9 cellular contexts compared by ENCODE assay signal in the genomic region with DNA sequence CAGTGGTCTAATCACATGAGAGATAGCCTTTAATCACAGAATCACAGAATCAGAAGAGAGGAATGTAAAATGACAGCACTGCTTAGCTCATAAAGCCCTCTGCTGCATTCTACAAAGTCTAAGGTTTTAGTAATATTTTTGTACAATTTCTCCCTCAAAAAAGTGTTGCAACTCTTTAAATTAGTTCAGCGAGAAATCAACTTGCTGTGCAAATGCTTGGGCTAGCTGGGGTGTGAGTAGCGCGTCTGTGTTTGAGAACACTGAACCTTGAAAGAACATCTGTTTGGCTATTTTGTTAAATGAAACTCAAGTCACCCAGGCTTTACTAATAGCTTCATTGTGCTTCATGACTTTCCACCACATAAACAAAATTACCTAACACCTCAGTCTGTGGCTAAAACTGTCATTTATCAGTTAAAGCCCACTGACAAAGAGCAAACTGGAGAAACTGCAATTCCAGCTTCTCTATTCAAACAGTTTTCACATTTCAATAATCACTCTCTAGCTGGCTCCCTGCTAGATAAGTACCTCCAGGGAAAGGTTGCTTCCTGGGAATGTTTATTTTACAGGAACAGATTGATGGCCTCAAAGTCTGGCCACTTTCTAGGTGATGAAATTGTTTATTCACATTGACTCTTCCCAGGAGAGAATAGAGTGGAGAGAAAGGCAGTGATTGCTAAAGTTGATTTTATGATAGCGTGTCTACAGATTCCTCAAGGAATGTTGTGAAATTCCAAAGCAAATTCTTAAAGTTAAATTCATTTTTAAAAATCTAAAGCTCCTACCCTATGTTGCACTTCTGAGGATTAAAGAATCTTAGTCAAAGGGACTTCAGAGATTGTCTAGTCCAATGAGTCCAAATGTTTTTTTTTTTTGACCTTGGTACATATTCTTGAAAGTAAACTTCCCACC. TPM values are rescaled to one million over a fixed set of nuclear protein-coding genes. Genes with fewer than 3 reads are reported as not detected.
A peak's percentile ranks its signal among the peaks of the same experiment; 100 is the strongest.
DNase-seq lines count a peak whose midpoint lies in the region; ATAC-seq and TF ChIP-seq lines count a peak whose summit lies in the region.
"Had no signal": no experiment of that assay in that cellular context is flagged by ENCODE, and none has a peak within 500 bp of the region (broad histone marks: within the 10 kb centered on the region; RNA-seq: fewer than 3 reads in every experiment).

No MANE protein-coding gene starts in this region.

- no peak overlapping the region for H3K4me3 ChIP-seq in prostate gland
- no peak overlapping the region for H3K4me3 ChIP-seq in tibial artery

- H3K4me1 ChIP-seq in prostate gland (replicated peaks) (no peaks in the 10 kb centered on the region), tibial artery (peaks cover 0 to 13% (median 0%) of the 10 kb centered on the region in 4 donors)

- H3K27me3 ChIP-seq in prostate gland (replicated peaks; ENCODE audit: insufficient read depth) (no peaks in the 10 kb centered on the region), tibial artery (no peaks in the 10 kb centered on the region)

- H3K27ac ChIP-seq in prostate gland = no peak overlapping the region
- H3K27ac ChIP-seq in tibial artery = no peak overlapping the region
- H3K27ac ChIP-seq: KMS-11 had no signal

- H3K9me3 ChIP-seq in prostate gland (no peaks in the 10 kb centered on the region), tibial artery (no peaks in the 10 kb centered on the region)

- no peak for TF ChIP-seq POLR2A in prostate gland (IDR thresholded peaks at IDR 0.05)

- ATAC-seq in GM18499 (IDR thresholded peaks at IDR 0.05; ENCODE audit: insufficient read depth, unreplicated experiment) = peak; percentile 88
- ATAC-seq in HG02759 (IDR thresholded peaks at IDR 0.05; ENCODE audit: unreplicated experiment) = peak; percentile 79
- ATAC-seq in HG02970 (IDR thresholded peaks at IDR 0.05; ENCODE audit: low FRiP score, unreplicated experiment) = no peak

- intact Hi-C loops in prostate gland (cut with DNase I) (loop anchor here (5.0 to 10.0 kb wide), 2 partner anchors 102 to 475 kb away; partner anchors contain the start of gene STAT4), tibial artery (cut with DNase I; ENCODE audit: low total_unique reads) (no loop called here)

- TF ChIP-seq CTCF in prostate gland (IDR thresholded peaks at IDR 0.05) = no peak
- no peak for TF ChIP-seq CTCF in tibial artery (IDR thresholded peaks at IDR 0.05)

- no peaks in the 10 kb centered on the region for H3K36me3 ChIP-seq in prostate gland
- no peaks in the 10 kb centered on the region for H3K36me3 ChIP-seq in tibial artery

- DNase-seq in NCI-H345 treated with DMSO at 0.1 percent for 48 hours (lab: John Stamatoyannopoulos, UW; ENCODE audit: unreplicated experiment) (peak; percentile 45), kidney tubule cell (ENCODE audit: low spot score) (peak; percentile 51), prostate gland (ENCODE audit: low spot score) (no peak), tibial artery (no peak)
- DNase-seq in stimulated activated CD4-positive, alpha-beta T cell treated with anti-CD3 and anti-CD28 coated beads, Interleukin-4, amount 100 ng/mL, for 24 hours = no peak

- 40% methylated on average over 4 of the region's 4 CpGs for WGBS in prostate gland

RNA-seq across cellular contexts. Expression of gene STAT1, which starts 36.0 kb away (rescaled TPM):
- 10 to 100 TPM; 53.3 to 64.1 TPM for total RNA-seq in prostate gland

Comparison
In these comparisons a context has a peak if more than half of its experiments do, and no peak if none do; other contexts are left out.
1. DNase-seq: peak in NCI-H345 treated with DMSO at 0.1 percent for 48 hours (single experiment) and kidney tubule cell (single experiment); none in prostate gland (single experiment), tibial artery (0 of 2) and stimulated activated CD4-positive, alpha-beta T cell treated with anti-CD3 and anti-CD28 coated beads, Interleukin-4, amount 100 ng/mL, for 24 hours (single experiment).